Comparison of ENCODE assay signal across 10 cellular contexts in the genomic region with DNA sequence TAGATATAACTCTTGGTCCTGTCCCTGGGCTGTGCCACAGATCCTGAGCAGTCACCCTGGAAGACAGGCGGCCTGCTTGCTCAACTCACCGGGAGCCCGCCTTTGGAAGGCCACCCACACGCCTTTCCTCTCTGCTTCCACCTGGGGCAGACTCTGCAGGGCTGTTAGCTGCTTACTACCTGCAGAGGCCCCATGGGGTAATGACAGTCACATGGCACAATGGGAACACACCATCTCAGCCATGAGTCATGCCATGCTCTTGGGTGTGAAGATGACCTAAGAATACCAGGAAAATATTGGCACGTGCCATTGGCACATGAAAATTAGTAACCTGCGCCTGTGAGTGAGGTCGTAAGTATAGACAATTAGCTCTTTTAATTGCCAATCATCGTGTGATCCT.
DNase-seq lines count a peak whose midpoint lies in the region; ATAC-seq, FAIRE-seq and TF ChIP-seq lines count a peak whose summit lies in the region.
"Had no signal": no experiment of that assay in that cellular context is flagged by ENCODE, and none has a peak within 500 bp of the region (broad histone marks: within the 10 kb centered on the region; RNA-seq: fewer than 3 reads in every experiment).

No MANE protein-coding gene starts in this region.

- H3K4me1 ChIP-seq in HCT116 (ENCODE audit: control insufficient read depth in 1 of 2, insufficient read depth in 2 of 2, low read length in 2 of 2) = peaks cover 3 to 18% of the 10 kb centered on the region in 2 experiments; a peak in 3 of 4 replicates
- H3K4me1 ChIP-seq in small intestine (ENCODE audit: control insufficient read depth in 2 of 2, insufficient read depth in 1 of 2, low read depth in 1 of 2, low read length in 1 of 2) = peaks cover 0 to 2% of the 10 kb centered on the region in 2 donors

- no peak overlapping the region for H3K9ac ChIP-seq in HCT116 (ENCODE audit: low read length)

- H3K36me3 ChIP-seq in HCT116 (ENCODE audit: control insufficient read depth in 1 of 2, insufficient read depth in 2 of 2, low read length in 2 of 2) = no peaks in the 10 kb centered on the region
- H3K36me3 ChIP-seq in small intestine (ENCODE audit: control insufficient read depth in 2 of 2, insufficient read depth in 2 of 2, low read length in 2 of 2) = no peaks in the 10 kb centered on the region

- H3K9me3 ChIP-seq in HCT116 (ENCODE audit: control insufficient read depth in 1 of 2, insufficient read depth in 1 of 2, low read depth in 1 of 2, low read length in 2 of 2) (no peaks in the 10 kb centered on the region), small intestine (ENCODE audit: control insufficient read depth, low read depth) (no peaks in the 10 kb centered on the region)

- POLR2A ChIA-PET in HCT116 (lab: Charles Lee) = no interaction called here
- POLR2A ChIA-PET in RWPE1 (lab: Yijun Ruan, JAX; ENCODE audit: low non-redundant PET) = no interaction called here

- BruUV-seq in HCT116 (replicated peaks; lab: Mats Ljungman, UMichigan) = no TSS peak

- intact Hi-C loops in HCT116 (cut with micrococcal nuclease) = no loop called here

- no peak for TF ChIP-seq POLR2A in HCT116 (IDR thresholded peaks at IDR 0.05; ENCODE audit: borderline replicate concordance, extremely low read depth, insufficient read depth, insufficient read length)

- 63 to 79% (median 74%) methylated on average over 8 of the region's 8 CpGs for WGBS in small intestine, 3 donors

- DNase-seq in HCT116 (ENCODE audit: low read depth, low spot score) = peak; percentile 61
- DNase-seq in RWPE1 (ENCODE audit: low spot score) = peak; percentile 74
- no peak for DNase-seq in fibroblast of the aortic adventitia (ENCODE audit: low read depth)
- peak; percentile 28 for DNase-seq in small intestine
- DNase-seq in AG08396 (ENCODE audit: low spot score) = no peak
- DNase-seq in kidney glomerular epithelial cell (lab: John Stamatoyannopoulos, UW) = no peak
- DNase-seq: hippocampal formation, NCI-H446 treated with DMSO at 0.1 percent for 48 hours, occipital lobe had no signal

- H3K79me2 ChIP-seq in HCT116 (ENCODE audit: insufficient read depth, low read length) = no peaks in the 10 kb centered on the region

- CTCF ChIA-PET in HCT116 (lab: Charles Lee) (no interaction called here), RWPE1 (lab: Yijun Ruan, JAX) (interaction anchor here (0.7 kb wide), 1 partner anchor 17 kb away, joined by 6 read pairs; no protein-coding TSS in a partner anchor)

- H2AFZ ChIP-seq in HCT116 (ENCODE audit: low read depth, low read length, poor library complexity, severe bottlenecking) = no peak overlapping the region

- no peaks in the 10 kb centered on the region for H4K20me1 ChIP-seq in HCT116 (ENCODE audit: insufficient read depth)

- FAIRE-seq in small intestine (lab: Jason Lieb, UNC) = no peak

- TF ChIP-seq CTCF in HCT116 (IDR thresholded peaks at IDR 0.05 in 2 of 3, conservative IDR thresholded peaks at IDR 0.05 in 1 of 3; ENCODE audit: borderline replicate concordance in 1 of 3, insufficient read depth in 1 of 3, low read depth in 2 of 3, low read length in 2 of 3) (peak in 2 of 3 experiments; percentile 39 to 46; a peak in 4 of 6 replicates), RWPE1 (conservative IDR thresholded peaks at IDR 0.05; ENCODE audit: low read depth) (no peak), fibroblast of the aortic adventitia (IDR thresholded peaks at IDR 0.05; ENCODE audit: insufficient read depth, low read length) (peak; percentile 4)

- no peaks in the 10 kb centered on the region for H3K9me2 ChIP-seq in HCT116 (ENCODE audit: insufficient read depth)

- no peaks in the 10 kb centered on the region for H3K27me3 ChIP-seq in HCT116 (ENCODE audit: insufficient read depth, low read length)
- peaks cover 0 to 3% of the 10 kb centered on the region in 2 donors for H3K27me3 ChIP-seq in small intestine (ENCODE audit: control insufficient read depth in 2 of 2, insufficient read depth in 2 of 2, low read length in 2 of 2)

- RAD21 ChIA-PET in HCT116 (lab: Charles Lee; ENCODE audit: low non-redundant PET in 1 of 2, low total read pairs in 2 of 2, uncharacterized antibody in 2 of 2, unreplicated experiment in 2 of 2) = no interaction called here

- no peak overlapping the region for H3K27ac ChIP-seq in HCT116 (ENCODE audit: low read depth, low read length)
- H3K27ac ChIP-seq in RWPE1 = peak overlapping the region; percentile 31; the same call in 1 of the 2 replicates
- peak overlapping the region in 1 of 2 donors; percentile 28 for H3K27ac ChIP-seq in small intestine (ENCODE audit: low read depth in 1 of 2, low read length in 1 of 2)

- no peak overlapping the region for H3K4me2 ChIP-seq in HCT116 (ENCODE audit: low read length)

- H3K4me3 ChIP-seq in HCT116 (replicated peaks in 1 of 2; ENCODE audit: low read depth in 1 of 2, low read length in 2 of 2) = no peak overlapping the region
- no peak overlapping the region for H3K4me3 ChIP-seq in fibroblast of the aortic adventitia (ENCODE audit: low read depth, low read length)
- H3K4me3 ChIP-seq in small intestine (ENCODE audit: low read depth in 1 of 2, low read length in 2 of 2) = no peak overlapping the region

- ATAC-seq in HCT116 = peak; percentile 85
- ATAC-seq in SK-N-SH treated with all-trans-retinoic acid at 6 μM for 48 hours = no peak

- no peak; the same call in 1 of the 2 replicates for TF ChIP-seq RAD21 in HCT116 (IDR thresholded peaks at IDR 0.05; ENCODE audit: low read depth)

TF ChIP-seq in HCT116, 20 proteins besides CTCF, POLR2A, EP300 and RAD21 (continues in another document):
- TF ChIP-seq EZH2phosphoT487 (IDR thresholded peaks at IDR 0.05; ENCODE audit: borderline replicate concordance) = no peak
- TF ChIP-seq POLR2AphosphoS5 (IDR thresholded peaks at IDR 0.05; ENCODE audit: low read depth, low read length) = peak; percentile 18; the same call in 1 of the 2 replicates
- TF ChIP-seq CEBPB (IDR thresholded peaks at IDR 0.05; ENCODE audit: low read depth) = no peak; the same call in 1 of the 2 replicates
- TF ChIP-seq YY1 (IDR thresholded peaks at IDR 0.05; ENCODE audit: extremely low read depth, insufficient replicate concordance, low read depth, low read length) = peak; percentile 16
- peak; percentile 60 for TF ChIP-seq FOSL1 (IDR thresholded peaks at IDR 0.05; ENCODE audit: low read depth)
- no peak for TF ChIP-seq EZH2 (IDR thresholded peaks at IDR 0.05)
- TF ChIP-seq SIN3A (IDR thresholded peaks at IDR 0.05; ENCODE audit: low read depth) = no peak
- TF ChIP-seq, protein P1, sequence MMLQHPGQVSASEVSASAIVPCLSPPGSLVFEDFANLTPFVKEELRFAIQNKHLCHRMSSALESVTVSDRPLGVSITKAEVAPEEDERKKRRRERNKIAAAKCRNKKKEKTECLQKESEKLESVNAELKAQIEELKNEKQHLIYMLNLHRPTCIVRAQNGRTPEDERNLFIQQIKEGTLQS (IDR thresholded peaks at IDR 0.05) = no peak
- TF ChIP-seq SP1 (IDR thresholded peaks at IDR 0.05; ENCODE audit: low read depth) = no peak
- peak; percentile 37; the same call in 1 of the 2 replicates for TF ChIP-seq JUND (IDR thresholded peaks at IDR 0.05)
- no peak for TF ChIP-seq ZFX (IDR thresholded peaks at IDR 0.05)
- no peak for TF ChIP-seq TCF7L2 (IDR thresholded peaks at IDR 0.05; ENCODE audit: borderline replicate concordance, extremely low read depth, insufficient read depth, insufficient read length)
- no peak for TF ChIP-seq SRF (IDR thresholded peaks at IDR 0.05; ENCODE audit: low read depth)

TF ChIP-seq in SK-N-SH treated with all-trans-retinoic acid at 6 μM for 48 hours, 23 proteins besides CTCF, POLR2A, EP300 and RAD21 (continues in another document):
- TF ChIP-seq PPARA (CRISPR knock-in tag; IDR thresholded peaks at IDR 0.05; ENCODE audit: borderline replicate concordance) = no peak
- TF ChIP-seq ZFP3 (CRISPR knock-in tag; IDR thresholded peaks at IDR 0.05) = no peak
- TF ChIP-seq, protein P2, sequence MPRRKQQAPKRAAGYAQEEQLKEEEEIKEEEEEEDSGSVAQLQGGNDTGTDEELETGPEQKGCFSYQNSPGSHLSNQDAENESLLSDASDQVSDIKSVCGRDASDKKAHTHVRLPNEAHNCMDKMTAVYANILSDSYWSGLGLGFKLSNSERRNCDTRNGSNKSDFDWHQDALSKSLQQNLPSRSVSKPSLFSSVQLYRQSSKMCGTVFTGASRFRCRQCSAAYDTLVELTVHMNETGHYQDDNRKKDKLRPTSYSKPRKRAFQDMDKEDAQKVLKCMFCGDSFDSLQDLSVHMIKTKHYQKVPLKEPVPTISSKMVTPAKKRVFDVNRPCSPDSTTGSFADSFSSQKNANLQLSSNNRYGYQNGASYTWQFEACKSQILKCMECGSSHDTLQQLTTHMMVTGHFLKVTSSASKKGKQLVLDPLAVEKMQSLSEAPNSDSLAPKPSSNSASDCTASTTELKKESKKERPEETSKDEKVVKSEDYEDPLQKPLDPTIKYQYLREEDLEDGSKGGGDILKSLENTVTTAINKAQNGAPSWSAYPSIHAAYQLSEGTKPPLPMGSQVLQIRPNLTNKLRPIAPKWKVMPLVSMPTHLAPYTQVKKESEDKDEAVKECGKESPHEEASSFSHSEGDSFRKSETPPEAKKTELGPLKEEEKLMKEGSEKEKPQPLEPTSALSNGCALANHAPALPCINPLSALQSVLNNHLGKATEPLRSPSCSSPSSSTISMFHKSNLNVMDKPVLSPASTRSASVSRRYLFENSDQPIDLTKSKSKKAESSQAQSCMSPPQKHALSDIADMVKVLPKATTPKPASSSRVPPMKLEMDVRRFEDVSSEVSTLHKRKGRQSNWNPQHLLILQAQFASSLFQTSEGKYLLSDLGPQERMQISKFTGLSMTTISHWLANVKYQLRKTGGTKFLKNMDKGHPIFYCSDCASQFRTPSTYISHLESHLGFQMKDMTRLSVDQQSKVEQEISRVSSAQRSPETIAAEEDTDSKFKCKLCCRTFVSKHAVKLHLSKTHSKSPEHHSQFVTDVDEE (CRISPR knock-in tag; IDR thresholded peaks at IDR 0.05) = no peak
- TF ChIP-seq TOX (CRISPR knock-in tag; IDR thresholded peaks at IDR 0.05; ENCODE audit: borderline replicate concordance) = no peak
- TF ChIP-seq RARB (CRISPR knock-in tag; IDR thresholded peaks at IDR 0.05) = no peak
- no peak for TF ChIP-seq ZNF70 (CRISPR knock-in tag; IDR thresholded peaks at IDR 0.05)
- no peak for TF ChIP-seq SNAI2 (CRISPR knock-in tag; IDR thresholded peaks at IDR 0.05)
- TF ChIP-seq, protein P3, sequence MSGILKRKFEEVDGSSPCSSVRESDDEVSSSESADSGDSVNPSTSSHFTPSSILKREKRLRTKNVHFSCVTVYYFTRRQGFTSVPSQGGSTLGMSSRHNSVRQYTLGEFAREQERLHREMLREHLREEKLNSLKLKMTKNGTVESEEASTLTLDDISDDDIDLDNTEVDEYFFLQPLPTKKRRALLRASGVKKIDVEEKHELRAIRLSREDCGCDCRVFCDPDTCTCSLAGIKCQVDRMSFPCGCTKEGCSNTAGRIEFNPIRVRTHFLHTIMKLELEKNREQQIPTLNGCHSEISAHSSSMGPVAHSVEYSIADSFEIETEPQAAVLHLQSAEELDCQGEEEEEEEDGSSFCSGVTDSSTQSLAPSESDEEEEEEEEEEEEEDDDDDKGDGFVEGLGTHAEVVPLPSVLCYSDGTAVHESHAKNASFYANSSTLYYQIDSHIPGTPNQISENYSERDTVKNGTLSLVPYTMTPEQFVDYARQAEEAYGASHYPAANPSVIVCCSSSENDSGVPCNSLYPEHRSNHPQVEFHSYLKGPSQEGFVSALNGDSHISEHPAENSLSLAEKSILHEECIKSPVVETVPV (CRISPR knock-in tag; IDR thresholded peaks at IDR 0.05) = no peak
- TF ChIP-seq GLIS3 (CRISPR knock-in tag; IDR thresholded peaks at IDR 0.05) = no peak

Comparison
In these comparisons a context has a peak if more than half of its experiments do, and no peak if none do; other contexts are left out.
1. DNase-seq: peak in HCT116 (single experiment), RWPE1 (single experiment) and small intestine (single experiment); none in fibroblast of the aortic adventitia (single experiment), AG08396 (single experiment) and kidney glomerular epithelial cell (single experiment).